22 cellular contexts compared by ENCODE assay signal in the genomic region with DNA sequence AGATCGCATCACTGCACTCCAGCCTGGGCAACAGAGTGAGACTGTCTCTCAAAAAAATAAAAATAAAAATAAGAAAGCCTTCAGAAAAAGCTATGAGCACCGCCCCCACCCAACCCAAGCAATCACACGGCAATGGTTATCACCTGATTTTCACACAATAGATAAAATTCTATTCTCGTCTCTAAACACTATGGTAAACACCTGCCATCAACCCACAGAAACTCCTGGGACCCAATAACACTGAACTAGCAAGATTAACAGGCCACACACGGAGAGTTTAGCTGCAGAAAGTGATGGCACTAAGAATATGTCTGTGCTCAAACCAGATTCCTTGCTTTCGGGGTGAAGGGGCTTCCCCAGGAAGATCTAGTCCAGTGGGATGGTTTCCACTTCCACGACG.
DNase-seq lines count a peak whose midpoint lies in the region; ATAC-seq and TF ChIP-seq lines count a peak whose summit lies in the region.
"Had no signal": no experiment of that assay in that cellular context is flagged by ENCODE, and none has a peak within 500 bp of the region (broad histone marks: within the 10 kb centered on the region; RNA-seq: fewer than 3 reads in every experiment).

No MANE protein-coding gene starts in this region.

- H3K36me3 ChIP-seq in sigmoid colon (no peaks in the 10 kb centered on the region), PC-9 (ENCODE audit: low read depth) (no peaks in the 10 kb centered on the region)

- peak; percentile 50 for ATAC-seq in GM18498 (IDR thresholded peaks at IDR 0.05; ENCODE audit: unreplicated experiment)
- ATAC-seq in HG02759 (IDR thresholded peaks at IDR 0.05; ENCODE audit: unreplicated experiment), result peak; percentile 48
- ATAC-seq in left colon, result no peak
- ATAC-seq: heart right ventricle; stimulated activated naive CD8-positive, alpha-beta T cell treated with anti-CD3 and anti-CD28 coated beads, Interleukin-15, Interleukin-2, amounts not matched to agents 100 U/mL and 50 U/mL, for 24 hours had no signal

- no peak for DNase-seq in sigmoid colon
- no peak for DNase-seq in GM19240 (ENCODE audit: insufficient read length, low spot score)
- no peak for DNase-seq in PC-9
- DNase-seq in left colon, result no peak
- DNase-seq: activated CD4-positive, alpha-beta T cell treated with anti-CD3 and anti-CD28 coated beads for 48 hours; activated naive CD8-positive, alpha-beta T cell treated with anti-CD3 and anti-CD28 coated beads for 36 hours; CD8-positive, alpha-beta memory T cell; HCEC 1CT; heart right ventricle; immature natural killer cell; NCI-H146; NCI-H2171 treated with DMSO at 0.1 percent for 48 hours; NCI-H69; Right ventricle myocardium superior; stimulated activated CD4-positive, alpha-beta T cell treated with anti-CD3 and anti-CD28 coated beads, Interleukin-2, amount 100 ng/mL, for 48 hours; stimulated activated naive CD8-positive, alpha-beta T cell treated with anti-CD3 and anti-CD28 coated beads, Interleukin-15, Interleukin-2, amounts not matched to agents 100 U/mL and 50 U/mL, for 24 hours had no signal

- TF ChIP-seq POLR2A in sigmoid colon (IDR thresholded peaks at IDR 0.05), result no peak

- no peaks in the 10 kb centered on the region for H3F3A ChIP-seq in PC-9 (ENCODE audit: insufficient read depth, low read depth)

- no peak for TF ChIP-seq CTCF in VCaP (conservative IDR thresholded peaks at IDR 0.05)
- TF ChIP-seq CTCF in sigmoid colon (IDR thresholded peaks at IDR 0.05), result no peak
- TF ChIP-seq CTCF in PC-9 (conservative IDR thresholded peaks at IDR 0.05), result no peak

- H3K9me2 ChIP-seq in PC-9 (ENCODE audit: insufficient read depth), result no peaks in the 10 kb centered on the region

- CTCF ChIA-PET in PC-9 (lab: Charles Lee), result no interaction called here

- TF ChIP-seq EP300 in sigmoid colon (IDR thresholded peaks at IDR 0.05), result no peak

- no peaks in the 10 kb centered on the region for H3K79me2 ChIP-seq in PC-9 (ENCODE audit: low read depth)

- H3K27ac ChIP-seq in VCaP (peak overlapping the region; percentile 80; the same call in 1 of the 2 replicates), sigmoid colon (peak overlapping the region in 3 of 4 donors; percentile 42 to 92 (median 86)), PC-9 (no peak overlapping the region)
- H3K27ac ChIP-seq: heart right ventricle, HL-60 had no signal

- no peaks in the 10 kb centered on the region for H4K20me1 ChIP-seq in PC-9 (ENCODE audit: insufficient read depth)

- POLR2A ChIA-PET in PC-9 (lab: Charles Lee; ENCODE audit: unreplicated experiment), result no interaction called here

- no TSS peak for BruUV-seq in PC-9 (replicated peaks; lab: Mats Ljungman, UMichigan)

- H3K4me2 ChIP-seq in PC-9, result no peak overlapping the region
- H3K4me2 ChIP-seq: smooth muscle cell had no signal

- WGBS in sigmoid colon, 2 donors, result 84 to 86% methylated on average over 8 of the region's 8 CpGs

- H3K27me3 ChIP-seq in sigmoid colon, result no peaks in the 10 kb centered on the region
- peaks cover 22% of the 10 kb centered on the region for H3K27me3 ChIP-seq in PC-9 (ENCODE audit: insufficient read depth, low read depth)
- H3K27me3 ChIP-seq: heart right ventricle, tibial nerve had no signal

- H2AFZ ChIP-seq in PC-9, result no peak overlapping the region

- H3K4me1 ChIP-seq in sigmoid colon, result peaks cover 0 to 77% (median 59%) of the 10 kb centered on the region in 4 donors
- H3K4me1 ChIP-seq in PC-9 (replicated peaks; ENCODE audit: insufficient read depth), result no peaks in the 10 kb centered on the region

- H3K4me3 ChIP-seq in sigmoid colon (no peak overlapping the region), PC-9 (no peak overlapping the region)
- H3K4me3 ChIP-seq: heart right ventricle, smooth muscle cell, tibial nerve had no signal

- no peaks in the 10 kb centered on the region for H3K9me3 ChIP-seq in sigmoid colon
- H3K9me3 ChIP-seq in PC-9 (ENCODE audit: insufficient read depth, low read depth), result no peaks in the 10 kb centered on the region
- H3K9me3 ChIP-seq: heart right ventricle, tibial nerve had no signal

- intact Hi-C loops in sigmoid colon (cut with DNase I) (loop anchor here (5.0 kb wide), 1 partner anchor 57 kb away; no protein-coding TSS in a partner anchor), PC-9 (cut with micrococcal nuclease; ENCODE audit: unreplicated experiment) (no loop called here), left colon (cut with DNase I, micrococcal nuclease) (no loop called here)
